Comparison of ENCODE assay signal across 19 cellular contexts in the genomic region with DNA sequence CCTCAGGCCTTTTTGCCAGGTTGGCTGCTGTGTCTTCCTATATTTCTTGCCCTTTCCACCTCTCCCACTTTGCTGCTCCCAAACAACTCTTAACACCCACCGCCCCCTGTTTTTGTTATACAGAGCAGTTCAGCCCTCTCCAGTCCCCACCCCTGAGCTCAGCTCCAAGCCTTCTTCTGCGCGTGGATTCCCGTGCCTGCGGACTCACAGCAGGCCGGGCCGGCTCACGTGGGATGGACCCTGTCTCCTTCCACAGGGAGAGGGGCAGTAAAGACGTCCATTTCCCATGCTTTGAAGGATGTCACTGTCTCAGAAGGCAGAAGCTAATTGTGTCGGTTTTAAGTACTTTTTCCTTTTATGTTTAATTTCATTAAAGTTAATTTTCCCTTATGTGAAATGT.
DNase-seq lines count a peak whose midpoint lies in the region; ATAC-seq and TF ChIP-seq lines count a peak whose summit lies in the region.
"Had no signal": no experiment of that assay in that cellular context is flagged by ENCODE, and none has a peak within 500 bp of the region (broad histone marks: within the 10 kb centered on the region; RNA-seq: fewer than 3 reads in every experiment).

No MANE protein-coding gene starts in this region.

- H3K4me3 Mint-ChIP-seq in brain (no peak overlapping the region), nephron progenitor cell (no peak overlapping the region)
- H3K4me3 Mint-ChIP-seq: IgD-negative memory B cell had no signal

- H3K4me1 Mint-ChIP-seq in brain (peaks cover 60% of the 10 kb centered on the region), nephron progenitor cell (peaks cover 60% of the 10 kb centered on the region)

- intact Hi-C loops in cardiac septum (cut with DNase I): no loop called here
- intact Hi-C loops in left ventricle myocardium superior (cut with micrococcal nuclease): no loop called here

- H3K9me3 Mint-ChIP-seq in brain (no peaks in the 10 kb centered on the region), nephron progenitor cell (no peaks in the 10 kb centered on the region)
- H3K9me3 Mint-ChIP-seq: IgD-negative memory B cell had no signal

- H3K36me3 Mint-ChIP-seq in brain (no peaks in the 10 kb centered on the region), nephron progenitor cell (ENCODE audit: low read depth) (no peaks in the 10 kb centered on the region)
- H3K36me3 Mint-ChIP-seq: IgD-negative memory B cell had no signal

- H3K27ac Mint-ChIP-seq in brain (peak overlapping the region in 3 of 5 experiments; percentile 6 to 41 (median 35)), nephron progenitor cell (peak overlapping the region; percentile 52)
- H3K27ac Mint-ChIP-seq: IgD-negative memory B cell had no signal

- ATAC-seq in left ventricle myocardium superior: no peak

- TF ChIP-seq CTCF in brain (conservative IDR thresholded peaks at IDR 0.05) (no peak), nephron progenitor cell (IDR thresholded peaks at IDR 0.05) (no peak)

- peak; percentile 66 for DNase-seq in cardiac septum (ENCODE audit: low spot score)
- no peak for DNase-seq in left ventricle myocardium superior
- no peak for DNase-seq in nephron progenitor cell
- no peak for DNase-seq in OCI-M2 (lab: John Stamatoyannopoulos, UW; ENCODE audit: unreplicated experiment)
- DNase-seq in HK-2 (ENCODE audit: unreplicated experiment): no peak
- DNase-seq in activated CD8-positive, alpha-beta memory T cell treated with anti-CD3 and anti-CD28 coated beads for 24 hours: no peak
- DNase-seq: Calu3, DMS79 treated with DMSO at 0.1 percent for 48 hours, GF-D8, NCI-H1092, NCI-H1417 treated with DMSO at 0.1 percent for 48 hours, NCI-H1694 treated with DMSO at 0.1 percent for 48 hours, NCI-H2081, NCI-H2227 treated with DMSO at 0.1 percent for 48 hours, NCI-H526 treated with DMSO at 0.1 percent for 48 hours, OCI-M1, SIG-M5 had no signal

- H3K27me3 Mint-ChIP-seq in brain (no peaks in the 10 kb centered on the region), nephron progenitor cell (ENCODE audit: low read depth, poor library complexity) (peaks cover 8% of the 10 kb centered on the region)
